In the genomic region with DNA sequence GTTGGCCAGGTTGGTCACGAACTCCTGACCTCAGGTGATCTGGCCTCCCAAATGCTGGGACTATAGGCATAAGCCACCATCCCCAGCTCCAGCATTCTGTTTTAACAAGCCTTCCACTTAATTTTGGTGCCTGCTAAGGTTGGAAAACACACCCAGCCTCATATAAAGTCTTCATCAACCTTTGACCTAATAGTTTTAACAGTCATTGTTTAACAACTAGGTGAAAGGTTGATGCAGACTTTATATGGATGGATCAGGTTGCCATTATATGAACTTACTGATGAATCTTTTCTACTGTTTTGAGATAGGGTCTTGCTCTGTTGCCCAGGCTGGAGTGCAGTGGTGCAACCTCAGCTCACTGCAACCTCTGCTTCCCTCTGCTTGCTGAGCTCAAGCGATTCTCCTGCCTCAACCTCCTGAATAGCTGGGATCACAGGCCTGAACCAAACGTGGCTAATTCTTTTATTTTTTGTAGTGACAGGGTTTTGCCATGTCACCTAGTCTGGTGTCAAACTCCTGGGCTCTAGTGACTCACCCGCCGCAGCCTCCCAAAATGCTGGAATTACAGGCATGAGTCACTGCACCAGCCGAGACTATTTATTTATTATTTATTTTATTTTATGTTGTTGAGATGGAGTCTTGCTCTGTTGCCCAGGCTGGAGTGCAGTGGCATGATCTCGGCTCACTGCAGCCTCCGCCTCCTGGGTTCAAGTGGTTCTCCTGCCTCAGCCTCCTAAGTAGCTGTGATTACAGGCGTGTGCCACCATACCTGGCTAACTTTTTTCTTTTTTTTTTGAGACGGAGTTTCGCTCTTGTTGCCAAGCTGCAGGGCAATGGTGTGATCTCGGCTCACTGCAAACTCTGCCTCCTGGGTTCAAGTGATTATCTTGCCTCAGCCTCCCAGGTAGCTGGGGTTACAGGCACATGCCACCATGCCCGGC, we compare ENCODE assay signal across 16 cellular contexts. TPM values are rescaled to one million over a fixed set of nuclear protein-coding genes. Genes with fewer than 3 reads are reported as not detected.
A peak's percentile ranks its signal among the peaks of the same experiment; 100 is the strongest.
DNase-seq lines count a peak whose midpoint lies in the region; ATAC-seq and TF ChIP-seq lines count a peak whose summit lies in the region.
"Had no signal": no experiment of that assay in that cellular context is flagged by ENCODE, and none has a peak within 500 bp of the region (broad histone marks: within the 10 kb centered on the region; RNA-seq: fewer than 3 reads in every experiment).

No MANE protein-coding gene starts in this region.

- no peaks in the 10 kb centered on the region for H3K27me3 Mint-ChIP-seq in natural killer cell (ENCODE audit: low read depth in 2 of 2)
- H3K27me3 Mint-ChIP-seq: activated naive CD4-positive, alpha-beta T cell treated with anti-CD3 and anti-CD28 coated beads, Interleukin-2, amount 50 U/mL, for 24 hours had no signal

- DNase-seq in AG08395 (ENCODE audit: low spot score) (peak; percentile 48), HCT116 (ENCODE audit: low read depth, low spot score) (peak; percentile 33), adrenal gland (peak in 6 of 7 donors; percentile 76 to 87 (median 80)), foreskin fibroblast (peak; percentile 58 to 75), cerebellar nuclear complex (lab: John Stamatoyannopoulos, UW) (no peak), activated gamma-delta T cell treated with Interleukin-2 at 50 U/mL for 16 hours (no peak), natural killer cell (no peak)
- DNase-seq in activated effector memory CD4-positive, alpha-beta T cell treated with anti-CD3 and anti-CD28 coated beads, Interleukin-2, amount 50 U/mL, for 16 hours: no peak
- DNase-seq: KG1; NCI-H2029; stimulated activated CD4-positive, alpha-beta T cell treated with anti-CD3 and anti-CD28 coated beads, Interleukin-2, amount 100 ng/mL, for 48 hours; WERI-Rb-1 had no signal

- H3K9me3 Mint-ChIP-seq in natural killer cell: no peaks in the 10 kb centered on the region
- H3K9me3 Mint-ChIP-seq: activated naive CD4-positive, alpha-beta T cell treated with anti-CD3 and anti-CD28 coated beads, Interleukin-2, amount 50 U/mL, for 24 hours had no signal

- H3K27me3 ChIP-seq in HCT116 (ENCODE audit: insufficient read depth, low read length) (no peaks in the 10 kb centered on the region), adrenal gland (no peaks in the 10 kb centered on the region)
- H3K27me3 ChIP-seq: BLaER1, esophagus muscularis mucosa had no signal

- H3K9me2 ChIP-seq in HCT116 (ENCODE audit: insufficient read depth): no peaks in the 10 kb centered on the region

- peak overlapping the region; percentile 72 for H2AFZ ChIP-seq in HCT116 (ENCODE audit: low read depth, low read length, poor library complexity, severe bottlenecking)

- H3K36me3 ChIP-seq in HCT116 (ENCODE audit: control insufficient read depth in 1 of 2, insufficient read depth in 2 of 2, low read length in 2 of 2) (no peaks in the 10 kb centered on the region), adrenal gland (replicated peaks in 1 of 2) (no peaks in the 10 kb centered on the region)
- H3K36me3 ChIP-seq: BLaER1, esophagus muscularis mucosa, WERI-Rb-1 had no signal

- H3K9ac ChIP-seq in HCT116 (ENCODE audit: low read length): 0 out of 2 replicates have a peak overlapping the region, but pooled peaks have one; percentile 19
- H3K9ac ChIP-seq: BLaER1 had no signal

- H3K4me3 ChIP-seq in HCT116 (replicated peaks in 1 of 2; ENCODE audit: low read depth in 1 of 2, low read length in 2 of 2): peak overlapping the region in 1 of 2 experiments; percentile 30; a peak in 2 of 4 replicates
- no peak overlapping the region for H3K4me3 ChIP-seq in adrenal gland
- H3K4me3 ChIP-seq in foreskin fibroblast (ENCODE audit: low read depth in 1 of 2, low read length in 2 of 2): no peak overlapping the region
- H3K4me3 ChIP-seq: BLaER1, esophagus muscularis mucosa had no signal

- H3K4me1 Mint-ChIP-seq in natural killer cell: peaks cover 16 to 18% of the 10 kb centered on the region in 2 donors

- POLR2A ChIA-PET in HCT116 (lab: Charles Lee): interaction anchor here (0.7 kb wide), 1 partner anchor 511 kb away, joined by 3 read pairs; no protein-coding TSS in a partner anchor

- H3K27ac Mint-ChIP-seq in natural killer cell: no peak overlapping the region
- H3K27ac Mint-ChIP-seq: activated naive CD4-positive, alpha-beta T cell treated with anti-CD3 and anti-CD28 coated beads, Interleukin-2, amount 50 U/mL, for 24 hours had no signal

- 0 out of 2 replicates have a peak, but pooled peaks have one; percentile 20 for ATAC-seq in HCT116
- ATAC-seq in natural killer cell: no peak

- TF ChIP-seq POLR2A in HCT116 (IDR thresholded peaks at IDR 0.05; ENCODE audit: borderline replicate concordance, extremely low read depth, insufficient read depth, insufficient read length) (no peak), adrenal gland (IDR thresholded peaks at IDR 0.05) (no peak)

- no peak overlapping the region for H3K4me3 Mint-ChIP-seq in natural killer cell
- H3K4me3 Mint-ChIP-seq: activated naive CD4-positive, alpha-beta T cell treated with anti-CD3 and anti-CD28 coated beads, Interleukin-2, amount 50 U/mL, for 24 hours had no signal

- H3K9me3 ChIP-seq in HCT116 (ENCODE audit: control insufficient read depth in 1 of 2, insufficient read depth in 1 of 2, low read depth in 1 of 2, low read length in 2 of 2) (no peaks in the 10 kb centered on the region), adrenal gland (replicated peaks in 1 of 3) (no peaks in the 10 kb centered on the region)
- H3K9me3 ChIP-seq: BLaER1, esophagus muscularis mucosa had no signal

- 64 to 73% (median 68%) methylated on average over 13 of the region's 13 CpGs for WGBS in adrenal gland, 4 donors

- no peak for TF ChIP-seq CTCF in HCT116 (IDR thresholded peaks at IDR 0.05 in 2 of 3, conservative IDR thresholded peaks at IDR 0.05 in 1 of 3; ENCODE audit: borderline replicate concordance in 1 of 3, insufficient read depth in 1 of 3, low read depth in 2 of 3, low read length in 2 of 3)
- TF ChIP-seq CTCF in adrenal gland (IDR thresholded peaks at IDR 0.05): no peak
- TF ChIP-seq CTCF in foreskin fibroblast (IDR thresholded peaks at IDR 0.05; ENCODE audit: low read depth, low read length): no peak
- TF ChIP-seq CTCF in natural killer cell (IDR thresholded peaks at IDR 0.05): no peak

- H3K4me2 ChIP-seq in HCT116 (ENCODE audit: low read length): peak overlapping the region; percentile 68
- H3K4me2 ChIP-seq: BLaER1 had no signal

- no peaks in the 10 kb centered on the region for H4K20me1 ChIP-seq in HCT116 (ENCODE audit: insufficient read depth)
- H4K20me1 ChIP-seq: BLaER1 had no signal

- BruUV-seq in HCT116 (replicated peaks; lab: Mats Ljungman, UMichigan): no TSS peak

- H3K36me3 Mint-ChIP-seq in natural killer cell: no peaks in the 10 kb centered on the region
- H3K36me3 Mint-ChIP-seq: activated naive CD4-positive, alpha-beta T cell treated with anti-CD3 and anti-CD28 coated beads, Interleukin-2, amount 50 U/mL, for 24 hours had no signal

- no peak for TF ChIP-seq RAD21 in HCT116 (IDR thresholded peaks at IDR 0.05; ENCODE audit: low read depth)

- CTCF ChIA-PET in HCT116 (lab: Charles Lee): interaction anchor here (4.3 kb wide), 1 partner anchor 10 kb away, joined by 20 read pairs; no protein-coding TSS in a partner anchor

- H3K27ac ChIP-seq in HCT116 (ENCODE audit: low read depth, low read length) (no peak overlapping the region), adrenal gland (peak overlapping the region in 1 of 5 donors; percentile 43)
- H3K27ac ChIP-seq: BLaER1, esophagus muscularis mucosa, WERI-Rb-1 had no signal

- H3K4me1 ChIP-seq in HCT116 (ENCODE audit: control insufficient read depth in 1 of 2, insufficient read depth in 2 of 2, low read length in 2 of 2) (peaks cover 7 to 28% of the 10 kb centered on the region in 2 experiments), adrenal gland (replicated peaks in 1 of 2) (peaks cover 10% of the 10 kb centered on the region in 2 donors)

- RAD21 ChIA-PET in HCT116 (lab: Charles Lee; ENCODE audit: low non-redundant PET in 1 of 2, low total read pairs in 2 of 2, uncharacterized antibody in 2 of 2, unreplicated experiment in 2 of 2): no interaction called here

- intact Hi-C loops in HCT116 (cut with micrococcal nuclease) (no loop called here), adrenal gland (cut with DNase I) (no loop called here), natural killer cell (cut with micrococcal nuclease) (no loop called here)

- H3K79me2 ChIP-seq in HCT116 (ENCODE audit: insufficient read depth, low read length): peaks cover 16% of the 10 kb centered on the region; the same call in 1 of the 2 replicates

TF ChIP-seq in HCT116, 20 proteins besides CTCF, POLR2A, EP300 and RAD21:
- TF ChIP-seq SP1 (IDR thresholded peaks at IDR 0.05; ENCODE audit: low read depth) (peak; percentile 16; the same call in 1 of the 2 replicates), JUND (IDR thresholded peaks at IDR 0.05) (peak; percentile 70), FOSL1 (IDR thresholded peaks at IDR 0.05; ENCODE audit: low read depth) (peak; percentile 86), EZH2phosphoT487 (IDR thresholded peaks at IDR 0.05; ENCODE audit: borderline replicate concordance) (no peak), EGR1 (IDR thresholded peaks at IDR 0.05; ENCODE audit: low read depth) (no peak)

RNA-seq across cellular contexts. Expression of a gene that starts 3.1 kb away (rescaled TPM):
- total RNA-seq in HCT116 (2021; ENCODE audit: unreplicated experiment) (46.4 TPM), adrenal gland (10 to 100 TPM; 18.6 to 44.5 (median 32.0) TPM), natural killer cell (10 to 100 TPM; 21.2 to 27.7 (median 27.4) TPM)
- polyA plus RNA-seq in HCT116 (2012): 25.4 and 26.3 TPM in 2 replicates
- 10 to 100 TPM; 13.0 to 25.3 (median 15.6) TPM for polyA plus RNA-seq in adrenal gland

RNA-seq across cellular contexts. Expression of a gene that starts 11.9 kb away (rescaled TPM):
- 34.6 TPM for total RNA-seq in HCT116 (2021; ENCODE audit: unreplicated experiment)
- 30.0 and 31.6 TPM in 2 replicates for polyA plus RNA-seq in HCT116 (2012)
- total RNA-seq in adrenal gland: 10 to 100 TPM in 6 of 8 donors, 1 to 10 TPM in 2; 9.0 to 23.1 (median 16.9) TPM
- 10 to 100 TPM in 2 of 3 donors, 1 to 10 TPM in 1; 8.8 to 19.0 (median 12.3) TPM for polyA plus RNA-seq in adrenal gland
- under 1 TPM; 0.25 to 0.80 (median 0.36) TPM for total RNA-seq in natural killer cell

RNA-seq across cellular contexts. Expression of a gene that starts 33.5 kb away (rescaled TPM):
- total RNA-seq in HCT116 (2021; ENCODE audit: unreplicated experiment) (9.2 TPM), adrenal gland (1 to 10 TPM in 3 of 8 donors, under 1 TPM in 5; 0.12 to 2.3 (median 0.66) TPM), natural killer cell (1 to 10 TPM in 2 of 3 donors, under 1 TPM in 1; 0.56 to 4.9 (median 1.7) TPM)
- polyA plus RNA-seq in HCT116 (2012): 7.0 and 7.5 TPM in 2 replicates
- 1 to 10 TPM in 2 of 3 donors, under 1 TPM in 1; 0.13 to 1.3 (median 1.2) TPM for polyA plus RNA-seq in adrenal gland
- total RNA-seq: G401 had no signal

RNA-seq across cellular contexts. Expression of a gene that starts 53.4 kb away (rescaled TPM):
- total RNA-seq in HCT116 (2021; ENCODE audit: unreplicated experiment): 10.8 TPM
- 12.5 and 17.8 TPM in 2 replicates for polyA plus RNA-seq in HCT116 (2012)
- total RNA-seq in adrenal gland: 10 to 100 TPM in 7 of 8 donors, 1 to 10 TPM in 1; 3.9 to 33.0 (median 14.4) TPM
- 10 to 100 TPM in 2 of 3 donors, under 1 TPM in 1; 0.73 to 20.4 (median 17.1) TPM for polyA plus RNA-seq in adrenal gland
- not detected for total RNA-seq in natural killer cell

Comparison
In these comparisons a context has a peak if more than half of its experiments do, and no peak if none do; other contexts are left out.
1. DNase-seq: peak in AG08395 (single experiment), HCT116 (single experiment), adrenal gland (6 of 7) and foreskin fibroblast (2 of 2); none in cerebellar nuclear complex (0 of 2), activated effector memory CD4-positive, alpha-beta T cell treated with anti-CD3 and anti-CD28 coated beads, Interleukin-2, amount 50 U/mL, for 16 hours (single experiment), activated gamma-delta T cell treated with Interleukin-2 at 50 U/mL for 16 hours (single experiment) and natural killer cell (single experiment).
2. RNA of a gene that starts 11.9 kb away (total RNA-seq): 34.6 TPM in HCT116 (single experiment) and 9.0 to 23.1 TPM in adrenal gland; 0.25 to 0.80 TPM in natural killer cell; every median in the first group is over 4 times any median in the second.